ENCODE assay signal across 35 cellular contexts in the genomic region with DNA sequence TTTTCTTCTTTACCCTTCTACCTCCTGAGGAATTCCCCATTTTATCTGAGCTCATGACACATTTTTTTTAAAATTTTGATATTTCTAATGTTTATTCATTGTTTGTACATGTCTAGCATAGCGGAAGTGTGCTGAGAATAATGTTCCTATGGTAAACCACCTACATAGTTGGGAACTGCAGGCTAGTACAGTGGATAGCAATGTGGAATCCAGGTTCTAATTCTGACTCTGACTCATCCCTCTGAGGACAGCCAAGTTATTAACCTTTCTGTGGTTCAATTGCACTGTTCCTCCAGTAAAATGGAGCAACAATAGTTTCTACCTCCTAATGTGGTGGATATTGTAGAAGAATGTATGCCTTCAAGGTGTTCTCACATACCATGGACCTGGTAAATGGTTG. TPM values are rescaled to one million over a fixed set of nuclear protein-coding genes. Genes with fewer than 3 reads are reported as not detected.
"Had no signal": no experiment of that assay in that cellular context is flagged by ENCODE, and none has a peak within 500 bp of the region (broad histone marks: within the 10 kb centered on the region; RNA-seq: fewer than 3 reads in every experiment).

No MANE protein-coding gene starts in this region.

- FAIRE-seq: kidney had no signal

- H3K4me3 Mint-ChIP-seq: activated CD4-positive, alpha-beta memory T cell treated with anti-CD3 and anti-CD28 coated beads, Interleukin-2, amount 10 ng/mL, durations not matched to agents 7 days and 5 days; activated CD4-positive, alpha-beta T cell treated with anti-CD3 and anti-CD28 coated beads, Interleukin-2, amount 10 ng/mL, durations not matched to agents 7 days and 5 days; activated naive CD4-positive, alpha-beta T cell treated with anti-CD3 and anti-CD28 coated beads, Interleukin-2, amount 50 U/mL, for 24 hours; activated naive CD8-positive, alpha-beta T cell treated with anti-CD3 and anti-CD28 coated beads, Interleukin-2, amount 50 U/mL, for 24 hours; activated T-cell treated with anti-CD3 and anti-CD28 coated beads, Interleukin-2, amount 50 U/mL, for 4 hours; activated T-helper 17 cell treated with anti-CD3 and anti-CD28 coated beads, Interleukin-2, amount 50 U/mL, for 72 hours; effector memory CD8-positive, alpha-beta T cell; natural killer cell; neural progenitor cell; stimulated activated effector memory CD8-positive, alpha-beta T cell treated with anti-CD3 and anti-CD28 coated beads, Interleukin-12 subunit alpha, Interleukin-12 subunit beta, amount 100 ng/mL, for 72 hours; stimulated activated naive CD8-positive, alpha-beta T cell treated with anti-CD3 and anti-CD28 coated beads, Interleukin-15, Interleukin-2, amounts not matched to agents 100 ng/mL and 50 ng/mL, for 24 hours; type B pancreatic cell; WTC11 had no signal

- H3K4me1 ChIP-seq: gastroesophageal sphincter, neural progenitor cell, right lobe of liver had no signal

- H3K36me3 Mint-ChIP-seq: activated naive CD4-positive, alpha-beta T cell treated with anti-CD3 and anti-CD28 coated beads, Interleukin-2, amount 50 U/mL, for 24 hours; natural killer cell; neural progenitor cell; stimulated activated effector memory CD8-positive, alpha-beta T cell treated with anti-CD3 and anti-CD28 coated beads, Interleukin-12 subunit alpha, Interleukin-12 subunit beta, amount 100 ng/mL, for 72 hours; type B pancreatic cell; WTC11 had no signal

- H3K4me1 Mint-ChIP-seq: activated CD4-positive, alpha-beta memory T cell treated with anti-CD3 and anti-CD28 coated beads, Interleukin-2, amount 10 ng/mL, durations not matched to agents 7 days and 5 days; activated CD4-positive, alpha-beta T cell treated with anti-CD3 and anti-CD28 coated beads, Interleukin-2, amount 10 ng/mL, durations not matched to agents 7 days and 5 days; activated naive CD4-positive, alpha-beta T cell treated with anti-CD3 and anti-CD28 coated beads, Interleukin-2, amount 50 U/mL, for 24 hours; activated naive CD8-positive, alpha-beta T cell treated with anti-CD3 and anti-CD28 coated beads, Interleukin-2, amount 50 U/mL, for 24 hours; activated T-helper 17 cell treated with anti-CD3 and anti-CD28 coated beads, Interleukin-2, amount 50 U/mL, for 72 hours; natural killer cell; neural progenitor cell; stimulated activated effector memory CD8-positive, alpha-beta T cell treated with anti-CD3 and anti-CD28 coated beads, Interleukin-12 subunit alpha, Interleukin-12 subunit beta, amount 100 ng/mL, for 72 hours; WTC11 had no signal

- H3K27ac ChIP-seq: cardiac muscle cell, coronary artery, gastroesophageal sphincter, neural progenitor cell, right lobe of liver, skin epidermis had no signal

- H3K9me3 Mint-ChIP-seq: activated CD4-positive, alpha-beta memory T cell treated with anti-CD3 and anti-CD28 coated beads, Interleukin-2, amount 10 ng/mL, durations not matched to agents 7 days and 5 days; activated CD4-positive, alpha-beta T cell treated with anti-CD3 and anti-CD28 coated beads, Interleukin-2, amount 10 ng/mL, durations not matched to agents 7 days and 5 days; activated T-helper 17 cell treated with anti-CD3 and anti-CD28 coated beads, Interleukin-2, amount 50 U/mL, for 72 hours; neural progenitor cell; stimulated activated naive CD8-positive, alpha-beta T cell treated with anti-CD3 and anti-CD28 coated beads, Interleukin-15, Interleukin-2, amounts not matched to agents 100 ng/mL and 50 ng/mL, for 24 hours; type B pancreatic cell had no signal

- H3K27me3 Mint-ChIP-seq: activated CD4-positive, alpha-beta memory T cell treated with anti-CD3 and anti-CD28 coated beads, Interleukin-2, amount 10 ng/mL, durations not matched to agents 7 days and 5 days; activated CD4-positive, alpha-beta T cell treated with anti-CD3 and anti-CD28 coated beads, Interleukin-2, amount 10 ng/mL, durations not matched to agents 7 days and 5 days; effector memory CD8-positive, alpha-beta T cell; stimulated activated naive CD8-positive, alpha-beta T cell treated with anti-CD3 and anti-CD28 coated beads, Interleukin-15, Interleukin-2, amounts not matched to agents 100 ng/mL and 50 ng/mL, for 24 hours; type B pancreatic cell had no signal

- H3K27ac Mint-ChIP-seq: activated CD4-positive, alpha-beta memory T cell treated with anti-CD3 and anti-CD28 coated beads, Interleukin-2, amount 10 ng/mL, durations not matched to agents 7 days and 5 days; activated CD4-positive, alpha-beta T cell treated with anti-CD3 and anti-CD28 coated beads, Interleukin-2, amount 10 ng/mL, durations not matched to agents 7 days and 5 days; activated naive CD4-positive, alpha-beta T cell treated with anti-CD3 and anti-CD28 coated beads, Interleukin-2, amount 50 U/mL, for 24 hours; activated naive CD8-positive, alpha-beta T cell treated with anti-CD3 and anti-CD28 coated beads, Interleukin-2, amount 50 U/mL, for 24 hours; activated T-helper 17 cell treated with anti-CD3 and anti-CD28 coated beads, Interleukin-2, amount 50 U/mL, for 72 hours; effector memory CD8-positive, alpha-beta T cell; natural killer cell; neural progenitor cell; stimulated activated effector memory CD8-positive, alpha-beta T cell treated with anti-CD3 and anti-CD28 coated beads, Interleukin-12 subunit alpha, Interleukin-12 subunit beta, amount 100 ng/mL, for 72 hours; stimulated activated naive CD8-positive, alpha-beta T cell treated with anti-CD3 and anti-CD28 coated beads, Interleukin-15, Interleukin-2, amounts not matched to agents 100 ng/mL and 50 ng/mL, for 24 hours; type B pancreatic cell; WTC11 had no signal

- H3K9me3 ChIP-seq: right lobe of liver had no signal

- H3K4me3 ChIP-seq: cardiac muscle cell, coronary artery, gastroesophageal sphincter, neural progenitor cell, right lobe of liver, skin epidermis had no signal

- ATAC-seq: activated naive CD8-positive, alpha-beta T cell treated with anti-CD3 and anti-CD28 coated beads, Interleukin-2, amount 50 U/mL, for 24 hours; activated T-cell treated with anti-CD3 and anti-CD28 coated beads, Interleukin-2, amount 50 U/mL, for 4 hours; activated T-helper 17 cell treated with anti-CD3 and anti-CD28 coated beads, Interleukin-2, amount 50 U/mL, for 72 hours; effector memory CD8-positive, alpha-beta T cell; gastroesophageal sphincter; left colon; natural killer cell; right lobe of liver; stimulated activated effector memory CD8-positive, alpha-beta T cell treated with anti-CD3 and anti-CD28 coated beads, Interleukin-12 subunit alpha, Interleukin-12 subunit beta, amount 100 ng/mL, for 72 hours; WTC11 had no signal

- H3K27me3 ChIP-seq: cardiac muscle cell, gastroesophageal sphincter, neural progenitor cell, right lobe of liver had no signal

- DNase-seq: activated CD4-positive, alpha-beta memory T cell treated with anti-CD3 and anti-CD28 coated beads, Interleukin-2, amount 10 ng/mL, durations not matched to agents 7 days and 5 days; activated CD4-positive, alpha-beta T cell treated with anti-CD3 and anti-CD28 coated beads for 1 hour; activated CD4-positive, alpha-beta T cell treated with anti-CD3 and anti-CD28 coated beads, Interleukin-2, amount 10 ng/mL, durations not matched to agents 7 days and 5 days; activated gamma-delta T cell treated with Interleukin-2 at 50 U/mL for 16 hours; activated naive CD8-positive, alpha-beta T cell treated with anti-CD3 and anti-CD28 coated beads, Interleukin-2, amount 50 U/mL, for 24 hours; activated T-cell treated with anti-CD3 and anti-CD28 coated beads, Interleukin-2, amount 50 U/mL, for 4 hours; cerebellar nuclear complex; effector memory CD8-positive, alpha-beta T cell; head of caudate nucleus; hippocampal formation; kidney; left colon; midbrain; natural killer cell; right lobe of liver; stimulated activated CD4-positive, alpha-beta T cell treated with anti-CD3 and anti-CD28 coated beads, Interleukin-12 subunit alpha, Interleukin-12 subunit beta, amount 100 ng/mL, for 4 hours; stimulated activated CD4-positive, alpha-beta T cell treated with anti-CD3 and anti-CD28 coated beads, Interleukin-4, amount 100 ng/mL, for 24 hours; T-helper 2 cell had no signal

- H3K36me3 ChIP-seq: cardiac muscle cell, gastroesophageal sphincter, neural progenitor cell, right lobe of liver had no signal

RNA-seq across cellular contexts. Expression of gene APELA, which starts 20.6 kb away (rescaled TPM):
- total RNA-seq: activated CD4-positive, alpha-beta memory T cell treated with anti-CD3 and anti-CD28 coated beads, Interleukin-2, amount 10 ng/mL, durations not matched to agents 7 days and 5 days; activated CD4-positive, alpha-beta T cell treated with anti-CD3 and anti-CD28 coated beads, Interleukin-2, amount 10 ng/mL, durations not matched to agents 7 days and 5 days; activated T-cell treated with anti-CD3 and anti-CD28 coated beads, Interleukin-2, amount 50 U/mL, for 4 hours; activated T-helper 17 cell treated with anti-CD3 and anti-CD28 coated beads, Interleukin-2, amount 50 U/mL, for 72 hours; fibroblast of lung; fibroblast of villous mesenchyme; gastroesophageal sphincter; left colon; natural killer cell; omental fat pad; pulmonary artery endothelial cell; right lobe of liver; subcutaneous adipose tissue had no signal
- polyA plus RNA-seq: fibroblast of lung, liver had no signal
